Comparison of ENCODE assay signal across 1 cellular context in the genomic region with DNA sequence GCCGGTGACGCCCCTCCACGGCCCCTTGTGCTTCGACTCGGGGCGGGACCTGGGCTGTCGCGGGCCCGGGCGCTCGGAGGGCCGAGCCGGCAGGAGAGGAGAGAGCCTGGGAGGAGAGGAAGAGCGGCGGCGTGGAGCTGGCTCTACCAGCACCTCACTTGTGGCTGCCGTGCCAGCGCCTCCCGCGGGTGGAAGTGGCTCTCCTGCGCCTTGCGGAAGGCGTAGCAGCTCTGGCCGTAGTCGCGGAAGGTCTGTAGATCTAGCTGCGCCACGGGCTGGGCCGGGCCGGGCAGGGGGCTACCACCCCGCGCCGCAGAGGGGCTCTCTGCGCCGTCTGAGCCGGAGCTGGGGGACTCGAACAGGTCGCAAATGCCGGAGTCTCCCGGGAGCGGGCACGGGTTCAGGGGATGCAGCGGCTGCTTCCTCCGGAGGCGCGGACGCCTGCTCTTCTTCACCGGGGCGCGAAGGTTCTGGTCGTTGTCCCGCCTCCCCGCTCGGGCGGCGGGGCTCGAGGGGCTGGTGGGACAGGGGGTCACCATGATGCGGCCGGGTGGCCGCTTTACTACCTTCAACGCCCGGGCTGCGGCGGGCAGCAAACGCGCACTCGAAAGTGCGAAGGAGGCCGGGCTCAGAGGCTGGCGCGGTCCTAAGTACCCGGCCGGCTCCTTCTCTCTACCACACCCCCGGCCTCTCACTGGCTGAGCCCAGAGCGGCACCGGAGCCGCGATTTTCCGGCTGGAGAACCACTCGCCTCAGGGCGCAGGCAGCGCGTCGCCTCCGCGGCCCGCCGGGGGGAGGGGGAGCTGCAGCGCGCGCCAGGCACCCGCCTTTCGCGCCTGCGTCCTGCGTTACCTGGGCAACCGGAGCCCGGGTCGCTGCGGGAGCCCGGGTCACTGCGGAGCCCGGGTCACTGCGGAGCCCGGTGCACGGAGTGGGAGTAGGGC.
TF ChIP-seq lines count a peak whose summit lies in the region.

A gene with protein sequence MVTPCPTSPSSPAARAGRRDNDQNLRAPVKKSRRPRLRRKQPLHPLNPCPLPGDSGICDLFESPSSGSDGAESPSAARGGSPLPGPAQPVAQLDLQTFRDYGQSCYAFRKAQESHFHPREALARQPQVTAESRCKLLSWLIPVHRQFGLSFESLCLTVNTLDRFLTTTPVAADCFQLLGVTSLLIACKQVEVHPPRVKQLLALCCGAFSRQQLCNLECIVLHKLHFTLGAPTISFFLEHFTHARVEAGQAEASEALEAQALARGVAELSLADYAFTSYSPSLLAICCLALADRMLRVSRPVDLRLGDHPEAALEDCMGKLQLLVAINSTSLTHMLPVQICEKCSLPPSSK (minus strand): TSS at position 624 of the 944 bp plus-strand sequence. CDS start 85 bp downstream, at position 539.

TF ChIP-seq in K562, 482 proteins besides CTCF, POLR2A, EP300 and RAD21 (continued from another document):
- TF ChIP-seq, protein P1, sequence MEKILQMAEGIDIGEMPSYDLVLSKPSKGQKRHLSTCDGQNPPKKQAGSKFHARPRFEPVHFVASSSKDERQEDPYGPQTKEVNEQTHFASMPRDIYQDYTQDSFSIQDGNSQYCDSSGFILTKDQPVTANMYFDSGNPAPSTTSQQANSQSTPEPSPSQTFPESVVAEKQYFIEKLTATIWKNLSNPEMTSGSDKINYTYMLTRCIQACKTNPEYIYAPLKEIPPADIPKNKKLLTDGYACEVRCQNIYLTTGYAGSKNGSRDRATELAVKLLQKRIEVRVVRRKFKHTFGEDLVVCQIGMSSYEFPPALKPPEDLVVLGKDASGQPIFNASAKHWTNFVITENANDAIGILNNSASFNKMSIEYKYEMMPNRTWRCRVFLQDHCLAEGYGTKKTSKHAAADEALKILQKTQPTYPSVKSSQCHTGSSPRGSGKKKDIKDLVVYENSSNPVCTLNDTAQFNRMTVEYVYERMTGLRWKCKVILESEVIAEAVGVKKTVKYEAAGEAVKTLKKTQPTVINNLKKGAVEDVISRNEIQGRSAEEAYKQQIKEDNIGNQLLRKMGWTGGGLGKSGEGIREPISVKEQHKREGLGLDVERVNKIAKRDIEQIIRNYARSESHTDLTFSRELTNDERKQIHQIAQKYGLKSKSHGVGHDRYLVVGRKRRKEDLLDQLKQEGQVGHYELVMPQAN (IDR thresholded peaks at IDR 0.05; ENCODE audit: borderline replicate concordance), result no peak
- TF ChIP-seq PHB (CRISPR knock-in tag; IDR thresholded peaks at IDR 0.05) (no peak), SIN3A (IDR thresholded peaks at IDR 0.05; ENCODE audit: borderline replicate concordance in 2 of 2, control insufficient read depth in 1 of 2, low read depth in 2 of 2, low read length in 2 of 2) (peak in 1 of 2 experiments; percentile 53; a peak in 1 of 4 replicates), YY1 (IDR thresholded peaks at IDR 0.05; ENCODE audit: borderline replicate concordance in 1 of 3, control insufficient read depth in 1 of 3, extremely low read depth in 1 of 3, insufficient read depth in 3 of 3, insufficient read length in 1 of 3, insufficient replicate concordance in 2 of 3, low read depth in 1 of 3, low read length in 2 of 3) (no peak), TSC22D4 (tag; IDR thresholded peaks at IDR 0.05) (no peak), SP2 (IDR thresholded peaks at IDR 0.05; ENCODE audit: extremely low read depth, low read depth, low read length, poor library complexity, severe bottlenecking) (no peak), ILK (tag; IDR thresholded peaks at IDR 0.05; ENCODE audit: borderline replicate concordance, low read depth) (no peak), ZNF124 (CRISPR knock-in tag; IDR thresholded peaks at IDR 0.05) (no peak), ZNF57 (CRISPR knock-in tag; IDR thresholded peaks at IDR 0.05) (no peak), ZNF140 (CRISPR knock-in tag; IDR thresholded peaks at IDR 0.05) (no peak), CTBP1 (IDR thresholded peaks at IDR 0.05; ENCODE audit: borderline replicate concordance) (peak; percentile 53; the same call in 1 of the 2 replicates), RBM14 (IDR thresholded peaks at IDR 0.05; ENCODE audit: borderline replicate concordance, insufficient read depth, low read depth, low read length) (no peak), NCOA6 (IDR thresholded peaks at IDR 0.05) (no peak), ZNF408 (CRISPR knock-in tag; IDR thresholded peaks at IDR 0.05; ENCODE audit: low read depth) (no peak), U2AF1 (optimal IDR thresholded peaks at IDR 0.05; ENCODE audit: low read depth, low read length) (no peak), ZFX (CRISPR knock-in tag; IDR thresholded peaks at IDR 0.05) (peak; percentile 61), RBBP5 (IDR thresholded peaks at IDR 0.05; ENCODE audit: borderline replicate concordance, insufficient read depth, low read length, poor library complexity, severe bottlenecking) (no peak)
- TF ChIP-seq, protein P2, sequence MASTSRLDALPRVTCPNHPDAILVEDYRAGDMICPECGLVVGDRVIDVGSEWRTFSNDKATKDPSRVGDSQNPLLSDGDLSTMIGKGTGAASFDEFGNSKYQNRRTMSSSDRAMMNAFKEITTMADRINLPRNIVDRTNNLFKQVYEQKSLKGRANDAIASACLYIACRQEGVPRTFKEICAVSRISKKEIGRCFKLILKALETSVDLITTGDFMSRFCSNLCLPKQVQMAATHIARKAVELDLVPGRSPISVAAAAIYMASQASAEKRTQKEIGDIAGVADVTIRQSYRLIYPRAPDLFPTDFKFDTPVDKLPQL (IDR thresholded peaks at IDR 0.05; ENCODE audit: extremely low read depth, insufficient read length), result no peak
- TF ChIP-seq, protein P3, sequence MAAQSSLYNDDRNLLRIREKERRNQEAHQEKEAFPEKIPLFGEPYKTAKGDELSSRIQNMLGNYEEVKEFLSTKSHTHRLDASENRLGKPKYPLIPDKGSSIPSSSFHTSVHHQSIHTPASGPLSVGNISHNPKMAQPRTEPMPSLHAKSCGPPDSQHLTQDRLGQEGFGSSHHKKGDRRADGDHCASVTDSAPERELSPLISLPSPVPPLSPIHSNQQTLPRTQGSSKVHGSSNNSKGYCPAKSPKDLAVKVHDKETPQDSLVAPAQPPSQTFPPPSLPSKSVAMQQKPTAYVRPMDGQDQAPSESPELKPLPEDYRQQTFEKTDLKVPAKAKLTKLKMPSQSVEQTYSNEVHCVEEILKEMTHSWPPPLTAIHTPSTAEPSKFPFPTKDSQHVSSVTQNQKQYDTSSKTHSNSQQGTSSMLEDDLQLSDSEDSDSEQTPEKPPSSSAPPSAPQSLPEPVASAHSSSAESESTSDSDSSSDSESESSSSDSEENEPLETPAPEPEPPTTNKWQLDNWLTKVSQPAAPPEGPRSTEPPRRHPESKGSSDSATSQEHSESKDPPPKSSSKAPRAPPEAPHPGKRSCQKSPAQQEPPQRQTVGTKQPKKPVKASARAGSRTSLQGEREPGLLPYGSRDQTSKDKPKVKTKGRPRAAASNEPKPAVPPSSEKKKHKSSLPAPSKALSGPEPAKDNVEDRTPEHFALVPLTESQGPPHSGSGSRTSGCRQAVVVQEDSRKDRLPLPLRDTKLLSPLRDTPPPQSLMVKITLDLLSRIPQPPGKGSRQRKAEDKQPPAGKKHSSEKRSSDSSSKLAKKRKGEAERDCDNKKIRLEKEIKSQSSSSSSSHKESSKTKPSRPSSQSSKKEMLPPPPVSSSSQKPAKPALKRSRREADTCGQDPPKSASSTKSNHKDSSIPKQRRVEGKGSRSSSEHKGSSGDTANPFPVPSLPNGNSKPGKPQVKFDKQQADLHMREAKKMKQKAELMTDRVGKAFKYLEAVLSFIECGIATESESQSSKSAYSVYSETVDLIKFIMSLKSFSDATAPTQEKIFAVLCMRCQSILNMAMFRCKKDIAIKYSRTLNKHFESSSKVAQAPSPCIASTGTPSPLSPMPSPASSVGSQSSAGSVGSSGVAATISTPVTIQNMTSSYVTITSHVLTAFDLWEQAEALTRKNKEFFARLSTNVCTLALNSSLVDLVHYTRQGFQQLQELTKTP (IDR thresholded peaks at IDR 0.05; ENCODE audit: low read depth in 1 of 2, partially characterized antibody in 2 of 2), result no peak
